ENCODE assay signal across 8 cellular contexts in the genomic region with DNA sequence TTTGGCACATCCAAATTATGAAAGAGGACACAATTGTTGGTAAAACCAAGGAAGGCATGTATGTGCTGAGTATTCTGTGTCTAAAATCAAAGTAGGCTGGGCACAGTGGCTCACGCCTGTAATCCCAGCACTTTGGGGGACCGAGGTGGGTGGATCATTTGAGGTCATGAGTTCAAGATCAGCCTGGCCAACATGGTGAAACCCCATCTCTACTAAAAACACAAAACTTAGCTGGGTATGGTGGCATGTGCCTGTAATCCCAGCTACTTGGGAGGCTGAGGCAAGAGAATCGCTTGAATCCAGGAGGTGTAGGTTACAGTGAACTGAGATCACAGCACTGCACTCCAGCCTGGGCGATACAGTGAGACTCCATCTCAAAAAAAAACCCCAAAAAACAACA. TPM values are rescaled to one million over a fixed set of nuclear protein-coding genes. Genes with fewer than 3 reads are reported as not detected.
DNase-seq lines count a peak whose midpoint lies in the region; ATAC-seq, FAIRE-seq and TF ChIP-seq lines count a peak whose summit lies in the region.
"Not testable (repeated sequence)": the region's sequence is repeated elsewhere in the genome, so short reads cannot be mapped to it uniquely, and the experiment has no call there.

No MANE protein-coding gene starts in this region.

- peaks cover 63% of the 10 kb centered on the region for H3K4me1 Mint-ChIP-seq in HFFc6 (ENCODE audit: low read depth)
- H3K4me1 Mint-ChIP-seq in T-helper 2 cell treated with Interferon-gamma antibody and Interleukin-4, amounts not matched to agents 5 μg/mL and 100 μg/mL, for 36 hours (ENCODE audit: low read depth), result peaks cover 37% of the 10 kb centered on the region
- H3K4me1 Mint-ChIP-seq in activated T-cell treated with anti-CD3 and anti-CD28 coated beads, Interleukin-2, amount 50 U/mL, for 72 hours (ENCODE audit: low read depth), result peaks cover 52% of the 10 kb centered on the region
- peaks cover 31% of the 10 kb centered on the region for H3K4me1 Mint-ChIP-seq in osteocyte (ENCODE audit: unreplicated experiment)

- TF ChIP-seq CTCF in A549 (IDR thresholded peaks at IDR 0.05); HFFc6 (IDR thresholded peaks at IDR 0.05); breast epithelium (IDR thresholded peaks at IDR 0.05); liver (IDR thresholded peaks at IDR 0.05; ENCODE audit: low read depth, low read length, missing input control); osteocyte (IDR thresholded peaks at IDR 0.05): not testable (repeated sequence)

- H3K4me1 ChIP-seq in A549, result peaks cover 50% of the 10 kb centered on the region
- not testable (repeated sequence) for H3K4me1 ChIP-seq in breast epithelium
- H3K4me1 ChIP-seq in liver (ENCODE audit: control insufficient read depth in 4 of 4, insufficient read depth in 4 of 4, low read length in 3 of 4), result peaks cover 3 to 28% (median 16%) of the 10 kb centered on the region in 4 donors
- H3K4me1 ChIP-seq in subcutaneous abdominal adipose tissue (ENCODE audit: control insufficient read depth in 5 of 5, insufficient read depth in 5 of 5, low read length in 5 of 5), result peaks cover 0 to 35% (median 32%) of the 10 kb centered on the region in 5 donors

- TF ChIP-seq POLR2A in A549 (IDR thresholded peaks at IDR 0.05; ENCODE audit: low read length); breast epithelium (IDR thresholded peaks at IDR 0.05): not testable (repeated sequence)

- H3K27ac ChIP-seq in A549 (peak overlapping the region; percentile 26 to 40; a peak in 4 of 6 replicates), breast epithelium (peak overlapping the region; percentile 75 to 80), liver (ENCODE audit: low read depth in 1 of 2, low read length in 2 of 2) (peak overlapping the region; percentile 79 to 90), subcutaneous abdominal adipose tissue (ENCODE audit: low read depth, low read length) (peak overlapping the region; percentile 75)

- H3K27ac Mint-ChIP-seq in HFFc6, result peak overlapping the region; percentile 27
- H3K27ac Mint-ChIP-seq in T-helper 2 cell treated with Interferon-gamma antibody and Interleukin-4, amounts not matched to agents 5 μg/mL and 100 μg/mL, for 36 hours, result peak overlapping the region; percentile 54
- peak overlapping the region; percentile 95 for H3K27ac Mint-ChIP-seq in activated T-cell treated with anti-CD3 and anti-CD28 coated beads, Interleukin-2, amount 50 U/mL, for 72 hours
- H3K27ac Mint-ChIP-seq in osteocyte (ENCODE audit: unreplicated experiment), result peak overlapping the region; percentile 52

- ATAC-seq in A549; activated T-cell treated with anti-CD3 and anti-CD28 coated beads, Interleukin-2, amount 50 U/mL, for 72 hours (replicated peaks in 1 of 2): not testable (repeated sequence)

- TF ChIP-seq RAD21 in A549 (conservative IDR thresholded peaks at IDR 0.05 in 1 of 2, IDR thresholded peaks at IDR 0.05 in 1 of 2); liver (IDR thresholded peaks at IDR 0.05): not testable (repeated sequence)

- not testable (repeated sequence) for FAIRE-seq in A549 (lab: Jason Lieb, UNC)

- not testable (repeated sequence) for H3K4me3 Mint-ChIP-seq in HFFc6; osteocyte (ENCODE audit: unreplicated experiment)
- H3K4me3 Mint-ChIP-seq in T-helper 2 cell treated with Interferon-gamma antibody and Interleukin-4, amounts not matched to agents 5 μg/mL and 100 μg/mL, for 36 hours, result peak overlapping the region; percentile 53
- peak overlapping the region; percentile 53 to 91 for H3K4me3 Mint-ChIP-seq in activated T-cell treated with anti-CD3 and anti-CD28 coated beads, Interleukin-2, amount 50 U/mL, for 72 hours

- not testable (repeated sequence) for H3K9me3 Mint-ChIP-seq in HFFc6; T-helper 2 cell treated with Interferon-gamma antibody and Interleukin-4, amounts not matched to agents 5 μg/mL and 100 μg/mL, for 36 hours; activated T-cell treated with anti-CD3 and anti-CD28 coated beads, Interleukin-2, amount 50 U/mL, for 72 hours; osteocyte (ENCODE audit: unreplicated experiment)

- not testable (repeated sequence) for H3K9ac ChIP-seq in liver (ENCODE audit: low read depth in 1 of 2, low read length in 2 of 2)
- peak overlapping the region in 1 of 5 donors; percentile 60 for H3K9ac ChIP-seq in subcutaneous abdominal adipose tissue (ENCODE audit: low read length in 5 of 5)

- TF ChIP-seq EP300 in A549 (IDR thresholded peaks at IDR 0.05), result not testable (repeated sequence)

- POLR2A ChIA-PET in A549 (lab: Yijun Ruan, JAX), result interaction anchor here (0.5 kb wide), 1 partner anchor 824 kb away, joined by 3 read pairs; no protein-coding TSS in a partner anchor

- not testable (repeated sequence) for H3K27me3 Mint-ChIP-seq in HFFc6 (ENCODE audit: insufficient read depth); T-helper 2 cell treated with Interferon-gamma antibody and Interleukin-4, amounts not matched to agents 5 μg/mL and 100 μg/mL, for 36 hours (ENCODE audit: low read depth); activated T-cell treated with anti-CD3 and anti-CD28 coated beads, Interleukin-2, amount 50 U/mL, for 72 hours (ENCODE audit: low read depth); osteocyte (ENCODE audit: unreplicated experiment)

- not testable (repeated sequence) for DNase-seq in A549 (ENCODE audit: low read depth in 1 of 2, low spot score in 1 of 2); HFFc6; T-helper 2 cell treated with Interferon-gamma antibody and Interleukin-4, amounts not matched to agents 5 μg/mL and 100 μg/mL, for 36 hours (ENCODE audit: low spot score); activated T-cell treated with anti-CD3 and anti-CD28 coated beads, Interleukin-2, amount 50 U/mL, for 72 hours; breast epithelium (ENCODE audit: low spot score in 2 of 2); osteocyte (ENCODE audit: extremely low spot score, unreplicated experiment)

- CTCF ChIA-PET in A549 (lab: Yijun Ruan, JAX), result interaction anchor here (0.7 to 23.4 kb wide), 6 partner anchors 7 to 172 kb away, joined by 3 to 469 read pairs (median 6); no protein-coding TSS in a partner anchor

- intact Hi-C loops in breast epithelium (cut with DNase I; ENCODE audit: low total_unique reads), result not testable (repeated sequence)

- H3K27me3 ChIP-seq in breast epithelium; liver (ENCODE audit: control insufficient read depth in 4 of 4, insufficient read depth in 4 of 4, low read length in 3 of 4); subcutaneous abdominal adipose tissue (ENCODE audit: control insufficient read depth in 5 of 5, insufficient read depth in 4 of 5, low read length in 5 of 5): not testable (repeated sequence)

- not testable (repeated sequence) for H3K9me3 ChIP-seq in A549; breast epithelium; liver (ENCODE audit: control insufficient read depth in 4 of 4, low read length in 3 of 4); subcutaneous abdominal adipose tissue (ENCODE audit: control insufficient read depth in 5 of 5, low read length in 5 of 5)

- 92% methylated on average over 4 of the region's 4 CpGs for WGBS in A549 (ENCODE audit: missing lambda C conversion rate)
- WGBS in liver, result 96% methylated on average over 4 of the region's 4 CpGs

- 0 out of 3 replicates have a peak overlapping the region, but pooled peaks have one; percentile 78 for H3K4me2 ChIP-seq in A549

- H3K36me3 ChIP-seq in breast epithelium; liver (ENCODE audit: control insufficient read depth in 4 of 4, insufficient read depth in 3 of 4, low read depth in 1 of 4, low read length in 3 of 4); subcutaneous abdominal adipose tissue (ENCODE audit: control insufficient read depth in 5 of 5, insufficient read depth in 5 of 5, low read length in 5 of 5): not testable (repeated sequence)

- H3K4me3 ChIP-seq in A549; breast epithelium; liver (ENCODE audit: low read depth in 1 of 3, low read length in 3 of 3); subcutaneous abdominal adipose tissue (ENCODE audit: low read depth in 1 of 5, low read length in 5 of 5): not testable (repeated sequence)

- H3K36me3 Mint-ChIP-seq in HFFc6 (ENCODE audit: low read depth); T-helper 2 cell treated with Interferon-gamma antibody and Interleukin-4, amounts not matched to agents 5 μg/mL and 100 μg/mL, for 36 hours (ENCODE audit: low read depth); activated T-cell treated with anti-CD3 and anti-CD28 coated beads, Interleukin-2, amount 50 U/mL, for 72 hours (ENCODE audit: insufficient read depth in 2 of 2); osteocyte (ENCODE audit: unreplicated experiment): not testable (repeated sequence)

RNA-seq across cellular contexts. Expression of gene GLRX, which starts 14.4 kb away (rescaled TPM):
- polyA plus RNA-seq in A549 (2011; rRNA removed), result 329 and 381 TPM in 2 replicates
- polyA plus RNA-seq in A549 (2012; cell fraction: cytosol; rRNA removed), result 165 and 222 TPM in 2 replicates
- 49.6 and 81.8 TPM in 2 replicates for polyA plus RNA-seq in A549 (2012; cell fraction: nucleus; rRNA removed)
- 96.4 to 113 TPM (median 106 TPM) in 3 replicates for polyA plus RNA-seq in A549 (2017; fragmentation: RNase III; extraction: RNeasy Plus Mini Kit Qiagen cat#74134 plus additional on column Dnase treatment)
- 97.8 and 196 TPM in 2 replicates for polyA minus RNA-seq in A549 (2011; rRNA and poly(A)+ RNA removed)
- total RNA-seq in HFFc6 (2021; fragmentation: NEBNext Ultra II Directional; extraction: Animal tissue kit (Norgen Biotek cat#: 25700)), result 100 to 1,000 TPM; 139 to 183 (median 150) TPM
- 10 to 100 TPM; 19.1 to 23.4 TPM for total RNA-seq in activated T-cell treated with anti-CD3 and anti-CD28 coated beads, Interleukin-2, amount 50 U/mL, for 72 hours
- 100 to 1,000 TPM in 1 of 3 donors, 10 to 100 TPM in 2; 42.1 to 106 (median 72.8) TPM for total RNA-seq in breast epithelium
- 10 to 100 TPM; 48.2 to 61.8 TPM for total RNA-seq in liver
- polyA plus RNA-seq in liver, result 100 to 1,000 TPM; 152 to 187 TPM
- total RNA-seq in osteocyte, result 26.3 and 32.8 TPM in 2 replicates

Comparison
In these comparisons a context has a peak if more than half of its experiments do, and no peak if none do; other contexts are left out.
1. H3K27ac ChIP-seq: peak in every context shown above with its lines; median percentile 84 in liver; 78 in breast epithelium; 75 in subcutaneous abdominal adipose tissue; 33 in A549.
2. H3K27ac Mint-ChIP-seq: peak in every context shown above with its lines; median percentile 95 in activated T-cell treated with anti-CD3 and anti-CD28 coated beads, Interleukin-2, amount 50 U/mL, for 72 hours; 54 in T-helper 2 cell treated with Interferon-gamma antibody and Interleukin-4, amounts not matched to agents 5 μg/mL and 100 μg/mL, for 36 hours; 52 in osteocyte; 27 in HFFc6.